8 cellular contexts compared by ENCODE assay signal in genomic region chr4:80071643-80072606, GRCh38. TPM values are rescaled to one million over a fixed set of nuclear protein-coding genes. Genes with fewer than 3 reads are reported as not detected.
DNase-seq lines count a peak whose midpoint lies in the region; ATAC-seq and TF ChIP-seq lines count a peak whose summit lies in the region.

No MANE protein-coding gene starts in this region.

- no peaks in the 10 kb centered on the region for H3K9me3 ChIP-seq in MM.1S (replicated peaks; ENCODE audit: insufficient read depth, low read length)

- peak overlapping the region; percentile 73 for H3K4me3 ChIP-seq in H7 (ENCODE audit: insufficient read depth, low read depth, low read length)
- peak overlapping the region; percentile 83 for H3K4me3 ChIP-seq in MM.1S (ENCODE audit: low read length)
- H3K4me3 ChIP-seq in coronary artery: peak overlapping the region; percentile 90
- H3K4me3 ChIP-seq in lower leg skin (ENCODE audit: low read depth, poor library complexity, severe bottlenecking): peak overlapping the region; percentile 79

- no peaks in the 10 kb centered on the region for H3K9me2 ChIP-seq in MM.1S (replicated peaks; ENCODE audit: insufficient read depth, low read length)

- intact Hi-C loops in lower leg skin (cut with DNase I; ENCODE audit: low total_unique reads): no loop called here

- 9% methylated on average over 26 to 36 of the region's 41 CpGs for WGBS in lower leg skin, 2 donors

- H3F3A ChIP-seq in MM.1S (ENCODE audit: insufficient read depth, low read length): no peaks in the 10 kb centered on the region

- CTCF ChIA-PET in GM10248 (lab: Yijun Ruan, JAX): interaction anchor here (1.0 to 2.4 kb wide), 6 partner anchors 9 to 31 kb away, joined by 3 to 11 read pairs (median 4); no protein-coding TSS in a partner anchor

- no peaks in the 10 kb centered on the region for H4K20me1 ChIP-seq in MM.1S (ENCODE audit: insufficient read depth, low read length)

- ATAC-seq in activated CD4-positive, CD25-positive, alpha-beta regulatory T cell treated with anti-CD3 and anti-CD28 coated beads, Interleukin-2, amount 50 U/mL, for 24 hours: peak; percentile 27 to 36

- no peak overlapping the region for H3K27ac ChIP-seq in MM.1S (ENCODE audit: low read length)
- H3K27ac ChIP-seq in coronary artery: peak overlapping the region; percentile 87 to 98

- peak overlapping the region; percentile 92 for H2AFZ ChIP-seq in MM.1S (ENCODE audit: low read length)

- H3K36me3 ChIP-seq in H7 (replicated peaks; ENCODE audit: control insufficient read depth, insufficient read depth, low read length): no peaks in the 10 kb centered on the region
- H3K36me3 ChIP-seq in MM.1S (replicated peaks; ENCODE audit: insufficient read depth, low read length): no peaks in the 10 kb centered on the region

- peak; percentile 30 for DNase-seq in GM10248 (ENCODE audit: extremely low spot score)
- DNase-seq in H7: peak; percentile 57
- no peak for DNase-seq in MM.1S
- peak; percentile 80 for DNase-seq in coronary artery (ENCODE audit: low spot score)
- DNase-seq in lower leg skin (ENCODE audit: low spot score in 2 of 2): peak; percentile 40 to 91
- peak; percentile 40 to 46 for DNase-seq in stimulated activated CD8-positive, alpha-beta memory T cell treated with anti-CD3 and anti-CD28 coated beads, Interleukin-4, amount 100 ng/mL, for 4 hours (ENCODE audit: low read depth in 2 of 2, low spot score in 1 of 2)
- DNase-seq in dedifferentiated amniotic fluid mesenchymal stem cell (ENCODE audit: extremely low spot score): no peak

- H3K4me2 ChIP-seq in MM.1S (ENCODE audit: low read depth, low read length): peak overlapping the region; percentile 62

- 0 out of 2 replicates have a peak, but pooled peaks cover 2% of the 10 kb centered on the region for H3K4me1 ChIP-seq in MM.1S (ENCODE audit: low read length)

- H3K79me2 ChIP-seq in MM.1S (ENCODE audit: low read length): no peaks in the 10 kb centered on the region

- TF ChIP-seq CTCF in GM10248 (IDR thresholded peaks at IDR 0.05; ENCODE audit: control extremely low read depth, extremely low read depth, low read depth, missing control alignments): no peak
- TF ChIP-seq CTCF in MM.1S (IDR thresholded peaks at IDR 0.05; ENCODE audit: low read length): no peak
- TF ChIP-seq CTCF in coronary artery (IDR thresholded peaks at IDR 0.05): no peak
- TF ChIP-seq CTCF in lower leg skin (IDR thresholded peaks at IDR 0.05): no peak

- POLR2A ChIA-PET in GM10248 (lab: Yijun Ruan, JAX): no interaction called here

- peak overlapping the region; percentile 69; the same call in 1 of the 2 replicates for H3K9ac ChIP-seq in MM.1S (ENCODE audit: low read length)

- H3K27me3 ChIP-seq in H7 (ENCODE audit: control insufficient read depth, insufficient read depth, low read length): peaks cover 5% of the 10 kb centered on the region; the same call in 1 of the 2 replicates
- no peaks in the 10 kb centered on the region for H3K27me3 ChIP-seq in MM.1S (replicated peaks; ENCODE audit: insufficient read depth, low read length)

- TF ChIP-seq POLR2A in lower leg skin (IDR thresholded peaks at IDR 0.05): no peak

RNA-seq across cellular contexts. Expression of gene ANTXR2, which starts 1.1 kb away (rescaled TPM):
- total RNA-seq in H7 (2014; rRNA removed; shearing (Covaris generic)): 7.7 and 10.8 TPM in 2 replicates
- total RNA-seq in lower leg skin: 10 to 100 TPM; 14.4 to 25.2 (median 19.6) TPM

Comparison
In these comparisons a context has a peak if more than half of its experiments do, and no peak if none do; other contexts are left out.
1. DNase-seq: peak in GM10248 (single experiment), H7 (single experiment), coronary artery (single experiment), lower leg skin (2 of 2) and stimulated activated CD8-positive, alpha-beta memory T cell treated with anti-CD3 and anti-CD28 coated beads, Interleukin-4, amount 100 ng/mL, for 4 hours (2 of 2); none in MM.1S (single experiment) and dedifferentiated amniotic fluid mesenchymal stem cell (single experiment).
2. Peak in every context shown above with its lines, with median percentiles within 50 percentile points of each other: H3K4me3 ChIP-seq.